19 cellular contexts compared by ENCODE assay signal in genomic region chr2:170553748-170554147, GRCh38.
DNase-seq lines count a peak whose midpoint lies in the region; ATAC-seq and TF ChIP-seq lines count a peak whose summit lies in the region.
"Had no signal": no experiment of that assay in that cellular context is flagged by ENCODE, and none has a peak within 500 bp of the region (broad histone marks: within the 10 kb centered on the region; RNA-seq: fewer than 3 reads in every experiment).

No MANE protein-coding gene starts in this region.

- H3K36me3 Mint-ChIP-seq in nephron progenitor cell (ENCODE audit: low read depth): peaks cover 12% of the 10 kb centered on the region

- peak overlapping the region; percentile 24 for H3K27ac Mint-ChIP-seq in nephron progenitor cell
- H3K27ac Mint-ChIP-seq: CD4-positive, alpha-beta memory T cell had no signal

- no peaks in the 10 kb centered on the region for H3K36me3 ChIP-seq in vagina
- H3K36me3 ChIP-seq: SJSA1 had no signal

- H3K4me3 ChIP-seq in vagina: no peak overlapping the region
- H3K4me3 ChIP-seq: PC-9, SJSA1 had no signal

- H3K9me3 ChIP-seq in vagina: no peaks in the 10 kb centered on the region
- H3K9me3 ChIP-seq: SJSA1 had no signal

- no peak for TF ChIP-seq CTCF in nephron progenitor cell (IDR thresholded peaks at IDR 0.05)
- no peak for TF ChIP-seq CTCF in vagina (IDR thresholded peaks at IDR 0.05)

- intact Hi-C loops in vagina (cut with DNase I): no loop called here

- H3K4me3 Mint-ChIP-seq in nephron progenitor cell: no peak overlapping the region
- H3K4me3 Mint-ChIP-seq: CD4-positive, alpha-beta memory T cell had no signal

- peak; percentile 1 for DNase-seq in dermis blood vessel endothelial cell
- DNase-seq in nephron progenitor cell: no peak
- no peak for DNase-seq in vagina (ENCODE audit: extremely low spot score in 2 of 2)
- no peak for DNase-seq in cortex of kidney (lab: John Stamatoyannopoulos, UW)
- DNase-seq in activated CD4-positive, alpha-beta T cell treated with anti-CD3 and anti-CD28 coated beads, Interleukin-2, amount 50 U/mL, for 4 hours: no peak
- DNase-seq: CD4-positive, alpha-beta memory T cell; COR-L47; DMS53; NCI-H1092 treated with DMSO at 0.1 percent for 48 hours; NCI-H146; NCI-H1930; NCI-H2107; NCI-H526 treated with DMSO at 0.1 percent for 48 hours; PC-9; Right ventricle myocardium superior had no signal

- H3K27ac ChIP-seq in vagina: peak overlapping the region; percentile 66
- H3K27ac ChIP-seq: PC-9, SJSA1 had no signal

- H3K27me3 ChIP-seq in vagina: no peaks in the 10 kb centered on the region
- H3K27me3 ChIP-seq: SJSA1 had no signal

- peaks cover 39% of the 10 kb centered on the region for H3K9me3 Mint-ChIP-seq in nephron progenitor cell

- no peak for TF ChIP-seq POLR2A in vagina (IDR thresholded peaks at IDR 0.05)

- ATAC-seq in HG02610 (IDR thresholded peaks at IDR 0.05; ENCODE audit: unreplicated experiment): peak; percentile 59
- no peak for ATAC-seq in GM21526 (IDR thresholded peaks at IDR 0.05; ENCODE audit: low FRiP score, unreplicated experiment)
- ATAC-seq: HCT116 had no signal

- H3K4me1 ChIP-seq in vagina: peaks cover 8% of the 10 kb centered on the region

- peaks cover 5% of the 10 kb centered on the region for H3K4me1 Mint-ChIP-seq in nephron progenitor cell
- H3K4me1 Mint-ChIP-seq: CD4-positive, alpha-beta memory T cell had no signal

- no peaks in the 10 kb centered on the region for H3K27me3 Mint-ChIP-seq in nephron progenitor cell (ENCODE audit: low read depth, poor library complexity)
